In the genomic region with DNA sequence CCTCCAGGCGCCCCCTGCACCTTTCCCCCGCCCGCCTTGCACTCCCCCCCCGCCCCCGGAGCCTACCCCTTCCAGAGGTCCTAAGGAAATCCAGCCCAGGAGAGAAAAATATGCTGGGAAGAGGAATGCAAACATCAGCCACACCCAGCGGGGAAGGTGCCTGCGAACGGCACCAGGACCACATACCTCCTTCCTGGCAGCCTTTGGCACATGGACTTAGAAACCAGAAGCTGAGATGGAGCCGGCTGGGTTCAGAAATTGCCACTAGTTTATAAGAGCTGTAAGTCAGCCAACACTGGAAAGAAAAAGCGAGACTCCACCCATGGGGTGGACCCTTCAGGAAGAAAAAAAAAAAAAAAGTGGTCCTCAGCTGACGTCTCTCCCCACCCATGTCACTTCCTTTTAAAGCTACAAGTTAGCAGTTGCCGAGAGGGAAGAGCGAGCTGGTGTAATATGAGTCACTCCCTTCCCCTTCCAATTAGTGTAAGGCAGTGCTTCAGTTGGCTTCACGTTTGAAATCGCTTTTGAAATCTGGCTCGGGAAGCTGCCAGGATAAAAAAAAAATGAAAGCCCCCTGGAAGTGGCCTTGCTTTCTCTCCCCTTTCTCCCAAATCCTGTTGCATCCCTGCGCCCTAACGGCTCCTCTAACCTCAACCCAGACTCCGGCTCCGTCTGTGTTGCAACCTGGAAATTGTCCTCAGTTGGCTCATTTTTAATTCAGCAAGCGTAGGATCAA, we compare ENCODE assay signal across 8 cellular contexts. TPM values are rescaled to one million over a fixed set of nuclear protein-coding genes. Genes with fewer than 3 reads are reported as not detected.
DNase-seq lines count a peak whose midpoint lies in the region; ATAC-seq and TF ChIP-seq lines count a peak whose summit lies in the region.

A gene with protein sequence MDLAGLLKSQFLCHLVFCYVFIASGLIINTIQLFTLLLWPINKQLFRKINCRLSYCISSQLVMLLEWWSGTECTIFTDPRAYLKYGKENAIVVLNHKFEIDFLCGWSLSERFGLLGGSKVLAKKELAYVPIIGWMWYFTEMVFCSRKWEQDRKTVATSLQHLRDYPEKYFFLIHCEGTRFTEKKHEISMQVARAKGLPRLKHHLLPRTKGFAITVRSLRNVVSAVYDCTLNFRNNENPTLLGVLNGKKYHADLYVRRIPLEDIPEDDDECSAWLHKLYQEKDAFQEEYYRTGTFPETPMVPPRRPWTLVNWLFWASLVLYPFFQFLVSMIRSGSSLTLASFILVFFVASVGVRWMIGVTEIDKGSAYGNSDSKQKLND (minus strand): TSS at position 310 of the 736 bp plus-strand sequence. CDS start 41,848 bp downstream, outside the sequence.

- no peak for TF ChIP-seq POLR2A in lower leg skin (IDR thresholded peaks at IDR 0.05)

- 1% methylated on average over 16 to 19 of the region's 21 CpGs for WGBS in lower leg skin, 2 donors

- ATAC-seq in GM19351 (IDR thresholded peaks at IDR 0.05; ENCODE audit: unreplicated experiment) (peak; percentile 95), HG03469 (IDR thresholded peaks at IDR 0.05; ENCODE audit: unreplicated experiment) (peak; percentile 99)

- no peaks in the 10 kb centered on the region for H3K27me3 ChIP-seq in duodenal mucosa (ENCODE audit: control insufficient read depth in 1 of 2, insufficient read depth in 2 of 2, low read length in 2 of 2)

- H3K27ac ChIP-seq in C4-2B: peak within 1 kb of the TSS; percentile 36
- no peak within 1 kb of the TSS for H3K27ac ChIP-seq in duodenal mucosa (ENCODE audit: low read depth, low read length)

- H3K36me3 ChIP-seq in duodenal mucosa (ENCODE audit: control insufficient read depth in 1 of 2, insufficient read depth in 2 of 2, low read length in 2 of 2): no peaks in the 10 kb centered on the region

- peak within 1 kb of the TSS; percentile 24 to 69 for H3K9ac ChIP-seq in duodenal mucosa (ENCODE audit: low read depth in 1 of 2, low read length in 2 of 2)

- DNase-seq in NCI-H748 treated with DMSO at 0.1 percent for 48 hours (lab: John Stamatoyannopoulos, UW): peak; percentile 95
- DNase-seq in activated CD4-positive, alpha-beta T cell treated with anti-CD3 and anti-CD28 coated beads, Interleukin-2, amount 50 U/mL, for 24 hours (ENCODE audit: low read depth in 1 of 2, low spot score in 1 of 2): peak; percentile 26 to 65
- DNase-seq in lower leg skin (ENCODE audit: low spot score in 2 of 2): peak; percentile 79 to 88
- peak; percentile 32 to 37 (median 35) for DNase-seq in stimulated activated CD4-positive, alpha-beta T cell treated with anti-CD3 and anti-CD28 coated beads, TNF-alpha, amount 100 ng/mL, for 24 hours (ENCODE audit: low read depth in 3 of 3)

- no peaks in the 10 kb centered on the region for H3K9me3 ChIP-seq in duodenal mucosa (ENCODE audit: control insufficient read depth in 1 of 2, low read length in 2 of 2)

- H3K4me3 ChIP-seq in duodenal mucosa (ENCODE audit: low read depth in 1 of 2, low read length in 2 of 2): peak within 1 kb of the TSS; percentile 56 to 74
- H3K4me3 ChIP-seq in lower leg skin (ENCODE audit: low read depth, poor library complexity, severe bottlenecking): peak within 1 kb of the TSS; percentile 28

- TF ChIP-seq CTCF in C4-2B (conservative IDR thresholded peaks at IDR 0.05) (no peak), lower leg skin (IDR thresholded peaks at IDR 0.05) (no peak)

- intact Hi-C loops in lower leg skin (cut with DNase I; ENCODE audit: low total_unique reads): no loop called here

- H3K4me1 ChIP-seq in duodenal mucosa (ENCODE audit: control insufficient read depth in 1 of 2, insufficient read depth in 2 of 2, low read length in 2 of 2): peaks cover 0 to 5% of the 10 kb centered on the region in 2 donors

RNA-seq across cellular contexts. Expression of the gene that starts here (rescaled TPM):
- total RNA-seq in lower leg skin: 1 to 10 TPM in 2 of 4 donors, under 1 TPM in 2; 0.44 to 2.0 (median 1.2) TPM

Comparison
In these comparisons a context has a peak if more than half of its experiments do, and no peak if none do; other contexts are left out.
1. DNase-seq: peak in every context shown above with its lines; median percentile 95 in NCI-H748 treated with DMSO at 0.1 percent for 48 hours; 84 in lower leg skin; 46 in activated CD4-positive, alpha-beta T cell treated with anti-CD3 and anti-CD28 coated beads, Interleukin-2, amount 50 U/mL, for 24 hours; 35 in stimulated activated CD4-positive, alpha-beta T cell treated with anti-CD3 and anti-CD28 coated beads, TNF-alpha, amount 100 ng/mL, for 24 hours.